23 cellular contexts compared by ENCODE assay signal in genomic region chr7:112195717-112196116, GRCh38. TPM values are rescaled to one million over a fixed set of nuclear protein-coding genes. Genes with fewer than 3 reads are reported as not detected.
DNase-seq lines count a peak whose midpoint lies in the region; ATAC-seq, FAIRE-seq and TF ChIP-seq lines count a peak whose summit lies in the region.
"Had no signal": no experiment of that assay in that cellular context is flagged by ENCODE, and none has a peak within 500 bp of the region (broad histone marks: within the 10 kb centered on the region; RNA-seq: fewer than 3 reads in every experiment).

No MANE protein-coding gene starts in this region.

- peak overlapping the region; percentile 10 for H3K27ac Mint-ChIP-seq in glutamatergic neuron (ENCODE audit: unreplicated experiment)
- H3K27ac Mint-ChIP-seq: B cell; CD4-positive, alpha-beta T cell; CD8-positive, alpha-beta T cell had no signal

- no peak for FAIRE-seq in HepG2 (lab: Jason Lieb, UNC)
- FAIRE-seq: A549, D721Med, GM12878, GM12892, GM18507 had no signal

- DNase-seq in DMS 273 (lab: John Stamatoyannopoulos, UW; ENCODE audit: unreplicated experiment) (peak; percentile 18), DMS 273 treated with DMSO at 0.1 percent for 48 hours (lab: John Stamatoyannopoulos, UW) (no peak), HepG2 (ENCODE audit: low spot score) (no peak), right lobe of liver (no peak), glutamatergic neuron (no peak), breast epithelium (ENCODE audit: low spot score in 2 of 2) (no peak), heart left ventricle (no peak)
- DNase-seq: AML-193; Caco-2; Calu3; CD4-positive, alpha-beta T cell; CD8-positive, alpha-beta T cell; DMS79 treated with DMSO at 0.1 percent for 48 hours; GDM1 had no signal

- H3K36me3 ChIP-seq in HepG2 (replicated peaks in 1 of 2; ENCODE audit: control insufficient read depth in 1 of 2, insufficient read depth in 2 of 2, low read length in 2 of 2) (no peaks in the 10 kb centered on the region), right lobe of liver (no peaks in the 10 kb centered on the region), breast epithelium (no peaks in the 10 kb centered on the region), heart left ventricle (no peaks in the 10 kb centered on the region)

- TF ChIP-seq POLR2A in HepG2 (IDR thresholded peaks at IDR 0.05; ENCODE audit: insufficient read depth in 1 of 2, low read depth in 2 of 2, low read length in 2 of 2) (no peak), right lobe of liver (IDR thresholded peaks at IDR 0.05) (no peak), breast epithelium (IDR thresholded peaks at IDR 0.05) (no peak), heart left ventricle (IDR thresholded peaks at IDR 0.05) (no peak)

- peaks cover 81% of the 10 kb centered on the region for H3K79me2 ChIP-seq in HepG2 (ENCODE audit: insufficient read depth, low read length)

- no peak overlapping the region for H2AFZ ChIP-seq in HepG2 (ENCODE audit: low read length)

- H3K27me3 ChIP-seq in HepG2 (ENCODE audit: control insufficient read depth in 1 of 2, insufficient read depth in 2 of 2, low read length in 2 of 2) (no peaks in the 10 kb centered on the region), right lobe of liver (no peaks in the 10 kb centered on the region), breast epithelium (no peaks in the 10 kb centered on the region), heart left ventricle (no peaks in the 10 kb centered on the region)
- H3K27me3 ChIP-seq: BLaER1 treated with 17β-estradiol and CSF1 and Interleukin-3, amounts not matched to agents 10 nM and 100 nM had no signal

- H4K20me1 ChIP-seq in HepG2 (ENCODE audit: insufficient read depth, low read length) = no peaks in the 10 kb centered on the region; the same call in 1 of the 2 replicates

- H3K4me3 ChIP-seq in HepG2 (replicated peaks in 1 of 3; ENCODE audit: insufficient read depth in 1 of 3, low read depth in 2 of 3, low read length in 3 of 3) = no peak overlapping the region
- no peak overlapping the region for H3K4me3 ChIP-seq in right lobe of liver
- no peak overlapping the region for H3K4me3 ChIP-seq in breast epithelium
- H3K4me3 ChIP-seq in heart left ventricle = no peak overlapping the region
- H3K4me3 ChIP-seq: A549; BLaER1 treated with 17β-estradiol and CSF1 and Interleukin-3, amounts not matched to agents 10 nM and 100 nM; GM12878 had no signal

- ATAC-seq in HepG2 (no peak), right lobe of liver (no peak), heart left ventricle (no peak)
- ATAC-seq: A549; CD8-positive, alpha-beta T cell; GM12878 had no signal

- TF ChIP-seq EP300 in HepG2 (IDR thresholded peaks at IDR 0.05; ENCODE audit: low read depth in 2 of 2, low read length in 2 of 2) (no peak), HepG2 (CRISPR knock-in tag; IDR thresholded peaks at IDR 0.05; ENCODE audit: borderline replicate concordance) (no peak)

- POLR2A ChIA-PET in HepG2 (lab: Yijun Ruan, JAX) = no interaction called here

- no peak for TF ChIP-seq RAD21 in HepG2 (CRISPR knock-in tag; IDR thresholded peaks at IDR 0.05)

- H3K9me3 Mint-ChIP-seq in glutamatergic neuron (ENCODE audit: unreplicated experiment) = peaks cover 3% of the 10 kb centered on the region
- H3K9me3 Mint-ChIP-seq: CD4-positive, alpha-beta T cell had no signal

- peak overlapping the region; percentile 78 for H3K27ac ChIP-seq in HepG2 (ENCODE audit: extremely low read length, insufficient read depth, low read length)
- no peak overlapping the region for H3K27ac ChIP-seq in right lobe of liver
- no peak overlapping the region for H3K27ac ChIP-seq in breast epithelium
- H3K27ac ChIP-seq in heart left ventricle = no peak overlapping the region
- H3K27ac ChIP-seq: 22Rv1; BLaER1 treated with 17β-estradiol and CSF1 and Interleukin-3, amounts not matched to agents 10 nM and 100 nM; C4-2B had no signal

- no peak for TF ChIP-seq CTCF in HepG2 (CRISPR knock-in tag; IDR thresholded peaks at IDR 0.05)
- no peak for TF ChIP-seq CTCF in right lobe of liver (IDR thresholded peaks at IDR 0.05)
- no peak for TF ChIP-seq CTCF in glutamatergic neuron (IDR thresholded peaks at IDR 0.05; ENCODE audit: partially characterized antibody, unreplicated experiment)
- TF ChIP-seq CTCF in breast epithelium (IDR thresholded peaks at IDR 0.05) = no peak
- TF ChIP-seq CTCF in heart left ventricle (IDR thresholded peaks at IDR 0.05) = no peak

- H3K27me3 Mint-ChIP-seq in glutamatergic neuron (ENCODE audit: unreplicated experiment) = no peaks in the 10 kb centered on the region

- H3K9me3 ChIP-seq in HepG2 (ENCODE audit: low read length) (no peaks in the 10 kb centered on the region), right lobe of liver (no peaks in the 10 kb centered on the region), breast epithelium (no peaks in the 10 kb centered on the region), heart left ventricle (peaks cover 0 to 9% (median 0%) of the 10 kb centered on the region in 12 donors)
- H3K9me3 ChIP-seq: Caco-2 had no signal

- H3K9ac ChIP-seq in HepG2 (ENCODE audit: insufficient read depth, low read depth, low read length) = no peak overlapping the region
- H3K9ac ChIP-seq: BLaER1 treated with 17β-estradiol and CSF1 and Interleukin-3, amounts not matched to agents 10 nM and 100 nM had no signal

- CTCF ChIA-PET in HepG2 (lab: Yijun Ruan, JAX; ENCODE audit: low intra/inter-chr PET ratio, low total read pairs) = no interaction called here

- intact Hi-C loops in HepG2 (cut with micrococcal nuclease; ENCODE audit: unreplicated experiment) = no loop called here
- intact Hi-C loops in right lobe of liver (cut with DNase I) = loop anchor here in 1 of 2 donors (10.0 kb wide), 1 partner anchor 51 kb away; no protein-coding TSS in a partner anchor
- intact Hi-C loops in breast epithelium (cut with DNase I; ENCODE audit: low total_unique reads) = no loop called here
- intact Hi-C loops in heart left ventricle (cut with DNase I) = no loop called here

- in situ Hi-C loops in HepG2 (cut with HindIII; ENCODE audit: extremely low pct_ligation_motif_present, low pct_unique_long_range_greater_than_20kb) = no loop called here

- H3K36me3 Mint-ChIP-seq in glutamatergic neuron (ENCODE audit: unreplicated experiment) = peaks cover 5% of the 10 kb centered on the region
- H3K36me3 Mint-ChIP-seq: CD8-positive, alpha-beta T cell had no signal

- no peak overlapping the region for H3K4me3 Mint-ChIP-seq in glutamatergic neuron (ENCODE audit: unreplicated experiment)
- H3K4me3 Mint-ChIP-seq: B cell; CD4-positive, alpha-beta T cell; CD8-positive, alpha-beta T cell had no signal

- no TSS peak for BruUV-seq in HepG2 (replicated peaks; lab: Mats Ljungman, UMichigan)

- 95% methylated on average over 5 of the region's 5 CpGs for WGBS in HepG2 (ENCODE audit: low lambda C conversion rate)
- WGBS in right lobe of liver (ENCODE audit: insufficient coverage, low coverage, low lambda C conversion rate, missing lambda C conversion rate) = 68% methylated on average over 5 of the region's 5 CpGs
- WGBS in heart left ventricle, 4 donors = 77 to 81% (median 79%) methylated on average over 5 of the region's 5 CpGs

- H3K4me1 Mint-ChIP-seq in glutamatergic neuron (ENCODE audit: low read depth, unreplicated experiment) = peaks cover 5% of the 10 kb centered on the region
- H3K4me1 Mint-ChIP-seq: B cell had no signal

- H3K4me2 ChIP-seq in HepG2 (ENCODE audit: low read depth, low read length) = no peak overlapping the region
- H3K4me2 ChIP-seq: A549 had no signal

- H3K4me1 ChIP-seq in HepG2 (ENCODE audit: insufficient read depth, low read length) (peaks cover 80% of the 10 kb centered on the region), right lobe of liver (peaks cover 0 to 32% (median 15%) of the 10 kb centered on the region in 4 donors), breast epithelium (no peaks in the 10 kb centered on the region), heart left ventricle (peaks cover 0 to 32% (median 11%) of the 10 kb centered on the region in 12 donors)

RNA-seq across cellular contexts. Expression of gene DOCK4, which starts 10.5 kb away (rescaled TPM):
- total RNA-seq in HepG2 (2016; rRNA removed; fragmentation: Illumina TruSeq; extraction: Trizol) (13.5 and 19.1 TPM in 2 replicates), right lobe of liver (10 to 100 TPM in 5 of 6 experiments, 1 to 10 TPM in 1; 9.4 to 29.9 (median 22.8) TPM), glutamatergic neuron (ENCODE audit: unreplicated experiment) (60.3 TPM), breast epithelium (10 to 100 TPM; 31.7 to 43.3 (median 41.9) TPM), heart left ventricle (10 to 100 TPM in 8 of 9 donors, 1 to 10 TPM in 1; 9.7 to 40.8 (median 17.0) TPM)
- total RNA-seq in HepG2 (2016; cell fraction: cytosol; rRNA removed; fragmentation: Illumina TruSeq; extraction: Trizol; ENCODE audit: low read depth) = 6.3 and 6.4 TPM in 2 replicates
- 14.2 and 17.5 TPM in 2 replicates for total RNA-seq in HepG2 (2016; cell fraction: insoluble cytoplasmic fraction; rRNA removed; fragmentation: Illumina TruSeq; extraction: Trizol)
- 4.5 and 6.0 TPM in 2 replicates for total RNA-seq in HepG2 (2016; cell fraction: membrane; rRNA removed; fragmentation: Illumina TruSeq; extraction: Trizol)
- 45.8 and 53.4 TPM in 2 replicates for total RNA-seq in HepG2 (2016; cell fraction: nucleus; rRNA removed; fragmentation: Illumina TruSeq; extraction: Trizol)
- polyA plus RNA-seq in HepG2 (2011; rRNA removed) (16.2 and 17.4 TPM in 2 replicates), heart left ventricle (1 to 10 TPM; 5.1 to 5.8 TPM)
- polyA plus RNA-seq in HepG2 (2011; cell fraction: cytosol; rRNA removed) = 9.8 and 10.6 TPM in 2 replicates
- polyA plus RNA-seq in HepG2 (2011; cell fraction: nucleus; rRNA removed) = 23.1 and 29.8 TPM in 2 replicates
- 12.9 and 13.0 TPM in 2 replicates for polyA plus RNA-seq in HepG2 (2012)
- polyA plus RNA-seq in HepG2 (2016; cell fraction: cytosol; fragmentation: Illumina TruSeq; extraction: Trizol; ENCODE audit: low read depth) = 0.15 and 0.33 TPM in 2 replicates
- polyA plus RNA-seq in HepG2 (2016; cell fraction: insoluble cytoplasmic fraction; fragmentation: Illumina TruSeq; extraction: Trizol; ENCODE audit: low read depth) = 6.8 TPM in 2 replicates
- polyA plus RNA-seq in HepG2 (2016; cell fraction: membrane; fragmentation: Illumina TruSeq; extraction: Trizol; ENCODE audit: low read depth) = 0.62 and 0.66 TPM in 2 replicates
- polyA plus RNA-seq in HepG2 (2016; cell fraction: nucleus; fragmentation: Illumina TruSeq; extraction: Trizol; ENCODE audit: insufficient read depth, low read depth) = 18.9 and 19.8 TPM in 2 replicates
- 5.9 and 36.9 TPM in 2 replicates for polyA minus RNA-seq in HepG2 (2011; rRNA and poly(A)+ RNA removed; ENCODE audit: low replicate concordance)
- 21.7 and 38.6 TPM in 2 replicates for polyA minus RNA-seq in HepG2 (2011; cell fraction: cytosol; rRNA and poly(A)+ RNA removed)
- polyA minus RNA-seq in HepG2 (2011; cell fraction: nucleus; rRNA and poly(A)+ RNA removed) = 212 and 216 TPM in 2 replicates

RNA-seq across cellular contexts. Expression of gene ZNF277, which starts 10.8 kb away (rescaled TPM):
- total RNA-seq in HepG2 (2016; rRNA removed; fragmentation: Illumina TruSeq; extraction: Trizol) = 30.1 and 44.8 TPM in 2 replicates
- 12.0 and 13.8 TPM in 2 replicates for total RNA-seq in HepG2 (2016; cell fraction: cytosol; rRNA removed; fragmentation: Illumina TruSeq; extraction: Trizol; ENCODE audit: low read depth)
- 29.9 and 44.3 TPM in 2 replicates for total RNA-seq in HepG2 (2016; cell fraction: insoluble cytoplasmic fraction; rRNA removed; fragmentation: Illumina TruSeq; extraction: Trizol)
- 31.0 and 38.7 TPM in 2 replicates for total RNA-seq in HepG2 (2016; cell fraction: membrane; rRNA removed; fragmentation: Illumina TruSeq; extraction: Trizol)
- total RNA-seq in HepG2 (2016; cell fraction: nucleus; rRNA removed; fragmentation: Illumina TruSeq; extraction: Trizol) = 20.9 and 21.0 TPM in 2 replicates
- polyA plus RNA-seq in HepG2 (2011; rRNA removed) = 20.0 and 29.1 TPM in 2 replicates
- polyA plus RNA-seq in HepG2 (2011; cell fraction: cytosol; rRNA removed) = 13.8 and 19.6 TPM in 2 replicates
- 3.9 and 4.8 TPM in 2 replicates for polyA plus RNA-seq in HepG2 (2011; cell fraction: nucleus; rRNA removed)
- 37.4 and 40.5 TPM in 2 replicates for polyA plus RNA-seq in HepG2 (2012)
- polyA plus RNA-seq in HepG2 (2016; cell fraction: cytosol; fragmentation: Illumina TruSeq; extraction: Trizol; ENCODE audit: low read depth) = 10.2 and 13.8 TPM in 2 replicates
- polyA plus RNA-seq in HepG2 (2016; cell fraction: insoluble cytoplasmic fraction; fragmentation: Illumina TruSeq; extraction: Trizol; ENCODE audit: low read depth) = 34.0 and 36.2 TPM in 2 replicates
- 20.1 and 24.9 TPM in 2 replicates for polyA plus RNA-seq in HepG2 (2016; cell fraction: membrane; fragmentation: Illumina TruSeq; extraction: Trizol; ENCODE audit: low read depth)
- polyA plus RNA-seq in HepG2 (2016; cell fraction: nucleus; fragmentation: Illumina TruSeq; extraction: Trizol; ENCODE audit: insufficient read depth, low read depth) = 11.7 and 17.4 TPM in 2 replicates
- polyA minus RNA-seq in HepG2 (2011; rRNA and poly(A)+ RNA removed; ENCODE audit: low replicate concordance) = 7.4 and 8.8 TPM in 2 replicates
- polyA minus RNA-seq in HepG2 (2011; cell fraction: cytosol; rRNA and poly(A)+ RNA removed) = 42.6 and 49.1 TPM in 2 replicates
- 45.6 and 48.4 TPM in 2 replicates for polyA minus RNA-seq in HepG2 (2011; cell fraction: nucleus; rRNA and poly(A)+ RNA removed)
- 10 to 100 TPM; 11.2 to 20.9 (median 13.1) TPM for total RNA-seq in right lobe of liver
- total RNA-seq in glutamatergic neuron (ENCODE audit: unreplicated experiment) = 27.0 TPM
- 10 to 100 TPM; 30.8 to 38.3 (median 34.2) TPM for total RNA-seq in breast epithelium
- total RNA-seq in heart left ventricle = 10 to 100 TPM; 10.3 to 26.5 (median 16.6) TPM
- 10 to 100 TPM; 10.6 to 12.2 TPM for polyA plus RNA-seq in heart left ventricle
